In the genomic region with DNA sequence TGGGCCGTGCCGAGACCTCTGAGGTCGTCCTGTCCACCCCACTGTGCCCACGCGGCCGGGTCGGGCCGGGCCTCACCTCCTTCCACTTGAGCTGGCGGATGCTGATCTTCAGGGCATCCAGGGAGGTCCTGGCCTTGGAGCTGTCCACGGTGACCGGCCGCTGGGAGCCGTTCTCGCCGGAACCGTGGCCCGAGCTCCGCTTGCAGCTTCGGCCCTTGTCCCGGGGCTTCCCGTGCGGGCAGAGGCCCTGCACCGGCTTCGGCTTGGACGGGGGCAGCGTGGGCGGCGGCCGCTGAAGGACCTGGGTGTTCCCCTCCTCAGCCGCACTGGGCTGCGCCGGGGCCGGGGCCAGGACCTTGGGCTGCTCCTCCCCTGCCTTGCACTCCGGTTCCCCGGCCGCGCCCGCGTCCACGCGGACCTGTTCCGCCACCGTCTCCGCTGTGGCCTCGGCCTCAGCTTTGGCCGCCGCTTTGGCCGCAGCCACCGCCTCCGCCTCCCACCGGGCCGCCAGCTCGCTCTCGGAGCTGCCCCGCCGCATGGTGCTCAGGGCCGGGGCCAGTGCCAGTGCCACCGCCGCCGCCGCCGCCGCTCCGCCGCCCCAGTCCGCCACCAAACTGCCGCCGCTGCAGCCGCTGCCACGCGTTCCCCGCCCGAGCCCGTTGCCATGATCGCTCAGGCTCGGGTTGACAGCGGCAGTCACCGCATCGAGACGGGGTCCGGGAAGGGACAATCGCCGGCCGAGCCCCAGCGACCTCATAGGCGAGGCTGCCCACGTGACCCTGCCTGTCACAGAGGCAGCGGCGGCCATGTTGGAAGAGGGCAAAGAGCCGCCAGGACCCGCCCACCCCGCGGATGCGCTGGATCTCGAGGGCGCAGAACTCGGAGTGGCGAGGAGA, we compare ENCODE assay signal across 1 cellular context.
A peak's percentile ranks its signal among the peaks of the same experiment; 100 is the strongest.
TF ChIP-seq lines count a peak whose summit lies in the region.

A gene with protein sequence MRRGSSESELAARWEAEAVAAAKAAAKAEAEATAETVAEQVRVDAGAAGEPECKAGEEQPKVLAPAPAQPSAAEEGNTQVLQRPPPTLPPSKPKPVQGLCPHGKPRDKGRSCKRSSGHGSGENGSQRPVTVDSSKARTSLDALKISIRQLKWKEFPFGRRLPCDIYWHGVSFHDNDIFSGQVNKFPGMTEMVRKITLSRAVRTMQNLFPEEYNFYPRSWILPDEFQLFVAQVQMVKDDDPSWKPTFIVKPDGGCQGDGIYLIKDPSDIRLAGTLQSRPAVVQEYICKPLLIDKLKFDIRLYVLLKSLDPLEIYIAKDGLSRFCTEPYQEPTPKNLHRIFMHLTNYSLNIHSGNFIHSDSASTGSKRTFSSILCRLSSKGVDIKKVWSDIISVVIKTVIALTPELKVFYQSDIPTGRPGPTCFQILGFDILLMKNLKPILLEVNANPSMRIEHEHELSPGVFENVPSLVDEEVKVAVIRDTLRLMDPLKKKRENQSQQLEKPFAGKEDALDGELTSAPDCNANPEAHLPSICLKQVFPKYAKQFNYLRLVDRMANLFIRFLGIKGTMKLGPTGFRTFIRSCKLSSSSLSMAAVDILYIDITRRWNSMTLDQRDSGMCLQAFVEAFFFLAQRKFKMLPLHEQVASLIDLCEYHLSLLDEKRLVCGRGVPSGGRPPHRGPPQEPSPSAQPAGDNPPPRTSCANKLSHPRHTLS (minus strand): TSS at position 698 of the 896 bp plus-strand sequence. CDS start 160 bp downstream, at position 538.

TF ChIP-seq in K562, 482 proteins besides CTCF, POLR2A, EP300 and RAD21 (continued from another document and continues in another):
- TF ChIP-seq PTTG1 (tag; IDR thresholded peaks at IDR 0.05; ENCODE audit: low read depth) (no peak), ZNF780A (CRISPR knock-in tag; IDR thresholded peaks at IDR 0.05) (no peak), NR2F6 (CRISPR knock-in tag; IDR thresholded peaks at IDR 0.05) (no peak), WHSC1 (IDR thresholded peaks at IDR 0.05; ENCODE audit: low read length) (no peak), TFAM (CRISPR knock-in tag; conservative IDR thresholded peaks at IDR 0.05) (no peak), DDX20 (tag; IDR thresholded peaks at IDR 0.05; ENCODE audit: low read depth) (no peak), TEAD4 (IDR thresholded peaks at IDR 0.05; ENCODE audit: low read length) (no peak), TEAD4 (CRISPR knock-in tag; IDR thresholded peaks at IDR 0.05; ENCODE audit: borderline replicate concordance) (no peak), SMAD2 (IDR thresholded peaks at IDR 0.05; ENCODE audit: low read depth, low read length) (no peak), POLR2AphosphoS2 (IDR thresholded peaks at IDR 0.05; ENCODE audit: low read length) (no peak), TSC22D4 (tag; IDR thresholded peaks at IDR 0.05) (no peak), ZNF184 (CRISPR knock-in tag; IDR thresholded peaks at IDR 0.05) (no peak), ZBTB7A (IDR thresholded peaks at IDR 0.05; ENCODE audit: borderline replicate concordance, control insufficient read depth, low read depth, low read length) (no peak; the same call in 1 of the 2 replicates), SMARCC2 (IDR thresholded peaks at IDR 0.05; ENCODE audit: low read depth) (no peak; the same call in 1 of the 2 replicates), PTBP1 (IDR thresholded peaks at IDR 0.05; ENCODE audit: low read depth, low read length) (no peak), SREBF1 (IDR thresholded peaks at IDR 0.05; ENCODE audit: borderline replicate concordance, low read depth, low read length) (no peak; the same call in 1 of the 2 replicates), ZEB2 (IDR thresholded peaks at IDR 0.05) (no peak)
- TF ChIP-seq, protein P1, sequence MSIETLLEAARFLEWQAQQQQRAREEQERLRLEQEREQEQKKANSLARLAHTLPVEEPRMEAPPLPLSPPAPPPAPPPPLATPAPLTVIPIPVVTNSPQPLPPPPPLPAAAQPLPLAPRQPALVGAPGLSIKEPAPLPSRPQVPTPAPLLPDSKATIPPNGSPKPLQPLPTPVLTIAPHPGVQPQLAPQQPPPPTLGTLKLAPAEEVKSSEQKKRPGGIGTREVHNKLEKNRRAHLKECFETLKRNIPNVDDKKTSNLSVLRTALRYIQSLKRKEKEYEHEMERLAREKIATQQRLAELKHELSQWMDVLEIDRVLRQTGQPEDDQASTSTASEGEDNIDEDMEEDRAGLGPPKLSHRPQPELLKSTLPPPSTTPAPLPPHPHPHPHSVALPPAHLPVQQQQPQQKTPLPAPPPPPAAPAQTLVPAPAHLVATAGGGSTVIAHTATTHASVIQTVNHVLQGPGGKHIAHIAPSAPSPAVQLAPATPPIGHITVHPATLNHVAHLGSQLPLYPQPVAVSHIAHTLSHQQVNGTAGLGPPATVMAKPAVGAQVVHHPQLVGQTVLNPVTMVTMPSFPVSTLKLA (conservative IDR thresholded peaks at IDR 0.05), result peak; percentile 73 to 91
- TF ChIP-seq, protein P2, sequence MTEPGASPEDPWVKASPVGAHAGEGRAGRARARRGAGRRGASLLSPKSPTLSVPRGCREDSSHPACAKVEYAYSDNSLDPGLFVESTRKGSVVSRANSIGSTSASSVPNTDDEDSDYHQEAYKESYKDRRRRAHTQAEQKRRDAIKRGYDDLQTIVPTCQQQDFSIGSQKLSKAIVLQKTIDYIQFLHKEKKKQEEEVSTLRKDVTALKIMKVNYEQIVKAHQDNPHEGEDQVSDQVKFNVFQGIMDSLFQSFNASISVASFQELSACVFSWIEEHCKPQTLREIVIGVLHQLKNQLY (CRISPR knock-in tag; conservative IDR thresholded peaks at IDR 0.05), result no peak
- TF ChIP-seq, protein P3, sequence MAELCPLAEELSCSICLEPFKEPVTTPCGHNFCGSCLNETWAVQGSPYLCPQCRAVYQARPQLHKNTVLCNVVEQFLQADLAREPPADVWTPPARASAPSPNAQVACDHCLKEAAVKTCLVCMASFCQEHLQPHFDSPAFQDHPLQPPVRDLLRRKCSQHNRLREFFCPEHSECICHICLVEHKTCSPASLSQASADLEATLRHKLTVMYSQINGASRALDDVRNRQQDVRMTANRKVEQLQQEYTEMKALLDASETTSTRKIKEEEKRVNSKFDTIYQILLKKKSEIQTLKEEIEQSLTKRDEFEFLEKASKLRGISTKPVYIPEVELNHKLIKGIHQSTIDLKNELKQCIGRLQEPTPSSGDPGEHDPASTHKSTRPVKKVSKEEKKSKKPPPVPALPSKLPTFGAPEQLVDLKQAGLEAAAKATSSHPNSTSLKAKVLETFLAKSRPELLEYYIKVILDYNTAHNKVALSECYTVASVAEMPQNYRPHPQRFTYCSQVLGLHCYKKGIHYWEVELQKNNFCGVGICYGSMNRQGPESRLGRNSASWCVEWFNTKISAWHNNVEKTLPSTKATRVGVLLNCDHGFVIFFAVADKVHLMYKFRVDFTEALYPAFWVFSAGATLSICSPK (IDR thresholded peaks at IDR 0.05; ENCODE audit: borderline replicate concordance), result no peak
- TF ChIP-seq, protein P4, sequence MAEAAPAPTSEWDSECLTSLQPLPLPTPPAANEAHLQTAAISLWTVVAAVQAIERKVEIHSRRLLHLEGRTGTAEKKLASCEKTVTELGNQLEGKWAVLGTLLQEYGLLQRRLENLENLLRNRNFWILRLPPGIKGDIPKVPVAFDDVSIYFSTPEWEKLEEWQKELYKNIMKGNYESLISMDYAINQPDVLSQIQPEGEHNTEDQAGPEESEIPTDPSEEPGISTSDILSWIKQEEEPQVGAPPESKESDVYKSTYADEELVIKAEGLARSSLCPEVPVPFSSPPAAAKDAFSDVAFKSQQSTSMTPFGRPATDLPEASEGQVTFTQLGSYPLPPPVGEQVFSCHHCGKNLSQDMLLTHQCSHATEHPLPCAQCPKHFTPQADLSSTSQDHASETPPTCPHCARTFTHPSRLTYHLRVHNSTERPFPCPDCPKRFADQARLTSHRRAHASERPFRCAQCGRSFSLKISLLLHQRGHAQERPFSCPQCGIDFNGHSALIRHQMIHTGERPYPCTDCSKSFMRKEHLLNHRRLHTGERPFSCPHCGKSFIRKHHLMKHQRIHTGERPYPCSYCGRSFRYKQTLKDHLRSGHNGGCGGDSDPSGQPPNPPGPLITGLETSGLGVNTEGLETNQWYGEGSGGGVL (CRISPR knock-in tag; IDR thresholded peaks at IDR 0.05), result no peak
- TF ChIP-seq, protein P5, sequence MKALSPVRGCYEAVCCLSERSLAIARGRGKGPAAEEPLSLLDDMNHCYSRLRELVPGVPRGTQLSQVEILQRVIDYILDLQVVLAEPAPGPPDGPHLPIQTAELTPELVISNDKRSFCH (CRISPR knock-in tag; IDR thresholded peaks at IDR 0.05), result no peak
- TF ChIP-seq, protein P5 (tag; IDR thresholded peaks at IDR 0.05), result no peak
- TF ChIP-seq, protein P6, sequence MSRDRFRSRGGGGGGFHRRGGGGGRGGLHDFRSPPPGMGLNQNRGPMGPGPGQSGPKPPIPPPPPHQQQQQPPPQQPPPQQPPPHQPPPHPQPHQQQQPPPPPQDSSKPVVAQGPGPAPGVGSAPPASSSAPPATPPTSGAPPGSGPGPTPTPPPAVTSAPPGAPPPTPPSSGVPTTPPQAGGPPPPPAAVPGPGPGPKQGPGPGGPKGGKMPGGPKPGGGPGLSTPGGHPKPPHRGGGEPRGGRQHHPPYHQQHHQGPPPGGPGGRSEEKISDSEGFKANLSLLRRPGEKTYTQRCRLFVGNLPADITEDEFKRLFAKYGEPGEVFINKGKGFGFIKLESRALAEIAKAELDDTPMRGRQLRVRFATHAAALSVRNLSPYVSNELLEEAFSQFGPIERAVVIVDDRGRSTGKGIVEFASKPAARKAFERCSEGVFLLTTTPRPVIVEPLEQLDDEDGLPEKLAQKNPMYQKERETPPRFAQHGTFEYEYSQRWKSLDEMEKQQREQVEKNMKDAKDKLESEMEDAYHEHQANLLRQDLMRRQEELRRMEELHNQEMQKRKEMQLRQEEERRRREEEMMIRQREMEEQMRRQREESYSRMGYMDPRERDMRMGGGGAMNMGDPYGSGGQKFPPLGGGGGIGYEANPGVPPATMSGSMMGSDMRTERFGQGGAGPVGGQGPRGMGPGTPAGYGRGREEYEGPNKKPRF (IDR thresholded peaks at IDR 0.05; ENCODE audit: low read depth, low read length), result no peak
- TF ChIP-seq, protein P7, sequence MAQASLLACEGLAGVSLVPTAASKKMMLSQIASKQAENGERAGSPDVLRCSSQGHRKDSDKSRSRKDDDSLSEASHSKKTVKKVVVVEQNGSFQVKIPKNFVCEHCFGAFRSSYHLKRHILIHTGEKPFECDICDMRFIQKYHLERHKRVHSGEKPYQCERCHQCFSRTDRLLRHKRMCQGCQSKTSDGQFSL (CRISPR knock-in tag; IDR thresholded peaks at IDR 0.05), result peak; percentile 58; the same call in 1 of the 2 replicates
- TF ChIP-seq, protein P7 (tag; IDR thresholded peaks at IDR 0.05), result no peak
